Comparison of ENCODE assay signal across 13 cellular contexts in genomic region chr19:49340865-49341718, GRCh38. TPM values are rescaled to one million over a fixed set of nuclear protein-coding genes. Genes with fewer than 3 reads are reported as not detected.
DNase-seq lines count a peak whose midpoint lies in the region; ATAC-seq and TF ChIP-seq lines count a peak whose summit lies in the region.
"Had no signal": no experiment of that assay in that cellular context is flagged by ENCODE, and none has a peak within 500 bp of the region (broad histone marks: within the 10 kb centered on the region; RNA-seq: fewer than 3 reads in every experiment).

No MANE protein-coding gene starts in this region.

- H3K4me1 Mint-ChIP-seq in activated naive CD8-positive, alpha-beta T cell treated with anti-CD3 and anti-CD28 coated beads, Interleukin-2, amount 50 U/mL, for 24 hours: peaks cover 49% of the 10 kb centered on the region
- peaks cover 25% of the 10 kb centered on the region for H3K4me1 Mint-ChIP-seq in activated naive CD8-positive, alpha-beta T cell treated with anti-CD3 and anti-CD28 coated beads for 36 hours
- peaks cover 18 to 52% (median 35%) of the 10 kb centered on the region in 7 donors for H3K4me1 Mint-ChIP-seq in naive thymus-derived CD4-positive, alpha-beta T cell

- H3K9me3 Mint-ChIP-seq in activated naive CD8-positive, alpha-beta T cell treated with anti-CD3 and anti-CD28 coated beads, Interleukin-2, amount 50 U/mL, for 24 hours: no peaks in the 10 kb centered on the region
- H3K9me3 Mint-ChIP-seq in activated naive CD8-positive, alpha-beta T cell treated with anti-CD3 and anti-CD28 coated beads for 36 hours: no peaks in the 10 kb centered on the region
- no peaks in the 10 kb centered on the region for H3K9me3 Mint-ChIP-seq in naive thymus-derived CD4-positive, alpha-beta T cell

- peak overlapping the region; percentile 70 for H3K27ac Mint-ChIP-seq in activated naive CD8-positive, alpha-beta T cell treated with anti-CD3 and anti-CD28 coated beads, Interleukin-2, amount 50 U/mL, for 24 hours
- no peak overlapping the region for H3K27ac Mint-ChIP-seq in activated naive CD8-positive, alpha-beta T cell treated with anti-CD3 and anti-CD28 coated beads for 36 hours
- H3K27ac Mint-ChIP-seq in naive thymus-derived CD4-positive, alpha-beta T cell: peak overlapping the region in 5 of 9 donors; percentile 10 to 70 (median 36)

- TF ChIP-seq CTCF in ascending aorta (IDR thresholded peaks at IDR 0.05): no peak
- TF ChIP-seq CTCF in upper lobe of right lung (IDR thresholded peaks at IDR 0.05): no peak

- no peak overlapping the region for H3K4me3 ChIP-seq in ascending aorta
- H3K4me3 ChIP-seq in naive thymus-derived CD4-positive, alpha-beta T cell (ENCODE audit: low read length): no peak overlapping the region
- peak overlapping the region; percentile 54 for H3K4me3 ChIP-seq in upper lobe of right lung
- H3K4me3 ChIP-seq: A549 had no signal

- CTCF ChIA-PET in naive thymus-derived CD4-positive, alpha-beta T cell (lab: Charles Lee): no interaction called here

- ATAC-seq in activated naive CD8-positive, alpha-beta T cell treated with anti-CD3 and anti-CD28 coated beads, Interleukin-2, amount 50 U/mL, for 24 hours: no peak
- ATAC-seq in naive thymus-derived CD4-positive, alpha-beta T cell: no peak
- no peak for ATAC-seq in upper lobe of right lung
- ATAC-seq in GM19035 (IDR thresholded peaks at IDR 0.05; ENCODE audit: unreplicated experiment): no peak
- no peak for ATAC-seq in left colon
- ATAC-seq in HG02840 (IDR thresholded peaks at IDR 0.05; ENCODE audit: low FRiP score, unreplicated experiment): no peak

- DNase-seq in activated naive CD8-positive, alpha-beta T cell treated with anti-CD3 and anti-CD28 coated beads, Interleukin-2, amount 50 U/mL, for 24 hours: no peak
- no peak for DNase-seq in activated naive CD8-positive, alpha-beta T cell treated with anti-CD3 and anti-CD28 coated beads for 36 hours
- DNase-seq in ascending aorta (ENCODE audit: low spot score in 2 of 2): peak in 1 of 2 donors; percentile 40
- no peak for DNase-seq in naive thymus-derived CD4-positive, alpha-beta T cell
- DNase-seq in upper lobe of right lung: peak; percentile 41
- no peak for DNase-seq in left colon
- DNase-seq: DMS 273 treated with DMSO at 0.1 percent for 48 hours; stimulated activated CD4-positive, alpha-beta T cell treated with anti-CD3 and anti-CD28 coated beads, Interleukin-2, amount 100 ng/mL, for 48 hours had no signal

- H3K27me3 Mint-ChIP-seq in activated naive CD8-positive, alpha-beta T cell treated with anti-CD3 and anti-CD28 coated beads, Interleukin-2, amount 50 U/mL, for 24 hours: no peaks in the 10 kb centered on the region
- no peaks in the 10 kb centered on the region for H3K27me3 Mint-ChIP-seq in activated naive CD8-positive, alpha-beta T cell treated with anti-CD3 and anti-CD28 coated beads for 36 hours
- H3K27me3 Mint-ChIP-seq in naive thymus-derived CD4-positive, alpha-beta T cell: no peaks in the 10 kb centered on the region

- intact Hi-C loops in ascending aorta (cut with DNase I): no loop called here
- intact Hi-C loops in naive thymus-derived CD4-positive, alpha-beta T cell (cut with micrococcal nuclease): no loop called here
- intact Hi-C loops in upper lobe of right lung (cut with DNase I): no loop called here
- intact Hi-C loops in left colon (cut with DNase I, micrococcal nuclease): no loop called here

- H3K36me3 ChIP-seq in ascending aorta (peaks cover 28 to 34% of the 10 kb centered on the region in 2 donors), upper lobe of right lung (peaks cover 46% of the 10 kb centered on the region)
- H3K36me3 ChIP-seq in naive thymus-derived CD4-positive, alpha-beta T cell (ENCODE audit: control insufficient read depth in 2 of 3, insufficient read depth in 3 of 3, low read length in 3 of 3): peaks cover 0 to 51% (median 0%) of the 10 kb centered on the region in 3 experiments

- H3K27ac ChIP-seq in ascending aorta: peak overlapping the region; percentile 85 to 86
- peak overlapping the region; percentile 54 for H3K27ac ChIP-seq in naive thymus-derived CD4-positive, alpha-beta T cell (ENCODE audit: low read depth, low read length)
- H3K27ac ChIP-seq in upper lobe of right lung: peak overlapping the region; percentile 84
- H3K27ac ChIP-seq: A549 had no signal

- no peak overlapping the region for H3K4me3 Mint-ChIP-seq in activated naive CD8-positive, alpha-beta T cell treated with anti-CD3 and anti-CD28 coated beads, Interleukin-2, amount 50 U/mL, for 24 hours
- no peak overlapping the region for H3K4me3 Mint-ChIP-seq in activated naive CD8-positive, alpha-beta T cell treated with anti-CD3 and anti-CD28 coated beads for 36 hours
- no peak overlapping the region for H3K4me3 Mint-ChIP-seq in naive thymus-derived CD4-positive, alpha-beta T cell

- H3K27me3 ChIP-seq in ascending aorta: no peaks in the 10 kb centered on the region
- no peaks in the 10 kb centered on the region for H3K27me3 ChIP-seq in naive thymus-derived CD4-positive, alpha-beta T cell (ENCODE audit: control insufficient read depth in 2 of 2, insufficient read depth in 2 of 2, low read length in 2 of 2)
- H3K27me3 ChIP-seq in upper lobe of right lung: no peaks in the 10 kb centered on the region

- H3K36me3 Mint-ChIP-seq in activated naive CD8-positive, alpha-beta T cell treated with anti-CD3 and anti-CD28 coated beads, Interleukin-2, amount 50 U/mL, for 24 hours (ENCODE audit: low read depth): peaks cover 32% of the 10 kb centered on the region
- H3K36me3 Mint-ChIP-seq in activated naive CD8-positive, alpha-beta T cell treated with anti-CD3 and anti-CD28 coated beads for 36 hours: peaks cover 24% of the 10 kb centered on the region
- peaks cover 0 to 34% (median 25%) of the 10 kb centered on the region in 5 donors for H3K36me3 Mint-ChIP-seq in naive thymus-derived CD4-positive, alpha-beta T cell

- POLR2A ChIA-PET in naive thymus-derived CD4-positive, alpha-beta T cell (lab: Charles Lee): interaction anchor here (0.5 to 1.0 kb wide), 3 partner anchors 19 to 475 kb away, joined by 3 to 4 read pairs (median 3); no protein-coding TSS in a partner anchor

- H3K4me1 ChIP-seq in ascending aorta (peaks cover 6 to 14% of the 10 kb centered on the region in 2 donors), upper lobe of right lung (no peaks in the 10 kb centered on the region)
- H3K4me1 ChIP-seq in naive thymus-derived CD4-positive, alpha-beta T cell (ENCODE audit: control insufficient read depth in 2 of 2, insufficient read depth in 2 of 2, low read length in 2 of 2): peaks cover 17 to 25% of the 10 kb centered on the region in 2 donors
- H3K4me1 ChIP-seq: A549 had no signal

- H3K9me3 ChIP-seq in ascending aorta (no peaks in the 10 kb centered on the region), upper lobe of right lung (no peaks in the 10 kb centered on the region)
- no peaks in the 10 kb centered on the region for H3K9me3 ChIP-seq in naive thymus-derived CD4-positive, alpha-beta T cell (ENCODE audit: control insufficient read depth in 2 of 3, low read length in 3 of 3)
- H3K9me3 ChIP-seq: A549 had no signal

RNA-seq across cellular contexts. Expression of gene CD37, which starts 5.9 kb away (rescaled TPM):
- 100 to 1,000 TPM; 110 to 114 TPM for total RNA-seq in activated naive CD8-positive, alpha-beta T cell treated with anti-CD3 and anti-CD28 coated beads for 36 hours
- total RNA-seq in ascending aorta: 15.6 TPM
- 100 to 1,000 TPM; 269 to 416 (median 345) TPM for total RNA-seq in naive thymus-derived CD4-positive, alpha-beta T cell
- polyA plus RNA-seq in naive thymus-derived CD4-positive, alpha-beta T cell: 100 to 1,000 TPM; 192 to 226 TPM
- total RNA-seq in upper lobe of right lung: 101 TPM
- 1 to 10 TPM; 5.6 to 9.6 TPM for total RNA-seq in left colon

RNA-seq across cellular contexts. Expression of gene SLC6A16, which starts 16.1 kb away (rescaled TPM):
- 1 to 10 TPM in 1 of 2 experiments, under 1 TPM in 1; 0.86 to 1.4 TPM for total RNA-seq in activated naive CD8-positive, alpha-beta T cell treated with anti-CD3 and anti-CD28 coated beads for 36 hours
- 0.85 TPM for total RNA-seq in ascending aorta
- total RNA-seq in naive thymus-derived CD4-positive, alpha-beta T cell: 1 to 10 TPM; 3.6 to 6.1 (median 5.3) TPM
- polyA plus RNA-seq in naive thymus-derived CD4-positive, alpha-beta T cell: 1 to 10 TPM; 1.6 to 3.3 TPM
- 4.5 TPM for total RNA-seq in upper lobe of right lung
- total RNA-seq in left colon: under 1 TPM; 0.43 to 0.50 TPM

RNA-seq across cellular contexts. Expression of gene TEAD2, which starts 21.1 kb away (rescaled TPM):
- not detected for total RNA-seq in activated naive CD8-positive, alpha-beta T cell treated with anti-CD3 and anti-CD28 coated beads for 36 hours
- total RNA-seq in ascending aorta: 51.4 TPM
- under 1 TPM in 1 of 5 experiments, not detected in 4; 0.29 TPM for total RNA-seq in naive thymus-derived CD4-positive, alpha-beta T cell
- polyA plus RNA-seq in naive thymus-derived CD4-positive, alpha-beta T cell: not detected
- total RNA-seq in upper lobe of right lung: 36.4 TPM
- total RNA-seq in left colon: 10 to 100 TPM; 11.8 to 18.0 TPM

RNA-seq across cellular contexts. Expression of gene DKKL1, which starts 22.6 kb away (rescaled TPM):
- not detected for total RNA-seq in activated naive CD8-positive, alpha-beta T cell treated with anti-CD3 and anti-CD28 coated beads for 36 hours
- total RNA-seq in ascending aorta (not detected), upper lobe of right lung (not detected), left colon (not detected)
- not detected for total RNA-seq in naive thymus-derived CD4-positive, alpha-beta T cell
- polyA plus RNA-seq in naive thymus-derived CD4-positive, alpha-beta T cell: not detected
- total RNA-seq: left lobe of liver, omental fat pad had no signal

RNA-seq across cellular contexts. Expression of gene KASH5, which starts 47.0 kb away (rescaled TPM):
- 1 to 10 TPM in 1 of 2 experiments, under 1 TPM in 1; 0.45 to 1.1 TPM for total RNA-seq in activated naive CD8-positive, alpha-beta T cell treated with anti-CD3 and anti-CD28 coated beads for 36 hours
- total RNA-seq in ascending aorta (not detected), upper lobe of right lung (2.2 TPM), left colon (not detected)
- under 1 TPM in 3 of 5 experiments, not detected in 2; 0.27 to 0.97 (median 0.42) TPM for total RNA-seq in naive thymus-derived CD4-positive, alpha-beta T cell
- polyA plus RNA-seq in naive thymus-derived CD4-positive, alpha-beta T cell: not detected
- total RNA-seq: left lobe of liver had no signal

Comparison
In these comparisons a context has a peak if more than half of its experiments do, and no peak if none do; other contexts are left out.
1. RNA of gene TEAD2, which starts 21.1 kb away (total RNA-seq): 51.4 TPM in ascending aorta (single experiment), 36.4 TPM in upper lobe of right lung (single experiment) and 11.8 to 18.0 TPM in left colon; not detected in activated naive CD8-positive, alpha-beta T cell treated with anti-CD3 and anti-CD28 coated beads for 36 hours and 0.29 TPM in naive thymus-derived CD4-positive, alpha-beta T cell; every median in the first group is over 4 times any median in the second.
2. Peak in every context shown above with its lines, with median percentiles within 50 percentile points of each other: H3K27ac ChIP-seq.